Comparison of ENCODE assay signal across 8 cellular contexts in the genomic region with DNA sequence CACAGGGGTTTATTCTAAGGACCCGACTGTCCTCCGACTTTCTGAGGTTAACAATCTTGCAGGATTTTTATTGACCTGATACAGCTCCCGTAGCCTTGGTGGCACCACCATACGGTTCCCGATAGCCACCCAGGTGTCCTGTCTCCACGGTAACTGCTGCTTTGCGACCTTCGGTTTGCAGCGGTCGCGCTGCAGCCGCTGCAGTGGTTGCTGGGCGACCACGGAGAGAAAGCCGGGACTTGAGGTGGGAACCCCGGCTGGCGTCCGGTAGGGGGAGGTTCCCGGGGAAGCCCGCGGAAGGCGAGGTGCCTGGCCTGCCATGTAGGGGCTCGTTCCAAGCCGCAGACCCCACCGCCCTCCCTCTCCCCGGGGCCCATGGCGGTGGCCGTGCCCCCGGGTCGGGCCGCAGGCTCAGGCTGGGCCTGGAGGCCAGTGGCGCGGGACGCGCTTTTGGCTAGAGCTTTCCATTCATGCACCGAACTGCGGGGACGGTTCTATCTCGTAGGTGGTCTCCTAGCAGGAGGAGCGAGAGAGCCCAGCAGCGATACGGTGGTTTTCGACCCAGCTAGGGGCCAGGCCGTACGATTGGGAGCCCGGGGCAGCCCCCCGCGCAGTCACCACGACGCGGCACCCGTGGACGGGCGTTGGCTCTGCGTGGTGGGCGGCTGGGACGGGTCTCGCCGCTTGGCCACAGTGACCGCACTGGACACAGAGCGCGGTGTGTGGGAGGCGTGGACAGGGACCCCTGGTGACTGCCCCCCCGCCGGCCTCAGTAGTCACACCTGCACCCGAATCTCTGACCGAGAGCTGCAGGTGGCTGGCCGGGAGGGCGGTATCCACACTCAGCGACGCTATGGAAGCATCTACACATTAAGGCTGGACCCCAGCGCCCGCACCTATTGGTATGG.
A peak's percentile ranks its signal among the peaks of the same experiment; 100 is the strongest.
DNase-seq lines count a peak whose midpoint lies in the region; TF ChIP-seq lines count a peak whose summit lies in the region.

TSS of gene KLHDC9 (plus strand) at position 201 of the 908 bp plus-strand sequence. CDS start at position 376, 175 bp downstream.

- peak within 1 kb of the TSS; percentile 49 for H3K4me3 ChIP-seq in HFF-Myc (replicated peaks; ENCODE audit: low read depth, low read length)

- TF ChIP-seq CTCF in GM10266 (IDR thresholded peaks at IDR 0.05; ENCODE audit: control insufficient read depth, insufficient read depth, low read depth, missing control alignments), result no peak
- no peak for TF ChIP-seq CTCF in HFF-Myc (IDR thresholded peaks at IDR 0.05; ENCODE audit: low read depth, low read length, missing control alignments)

- H3K27ac ChIP-seq in cingulate gyrus (ENCODE audit: low read depth, low read length), result peak within 1 kb of the TSS; percentile 78

- DNase-seq in GM10266 (ENCODE audit: extremely low spot score), result peak; percentile 96
- no peak for DNase-seq in HFF-Myc (ENCODE audit: extremely low read depth, low read depth)
- DNase-seq in NCI-H1694 (lab: John Stamatoyannopoulos, UW), result peak; percentile 81
- DNase-seq in activated CD4-positive, alpha-beta T cell treated with anti-CD3 and anti-CD28 coated beads for 48 hours, result peak; percentile 82
- DNase-seq in kidney tubule cell (ENCODE audit: low spot score), result peak; percentile 94
- DNase-seq in stimulated activated CD4-positive, alpha-beta T cell treated with anti-CD3 and anti-CD28 coated beads, Interleukin-1b, Interleukin-23, amount 100 ng/mL, for 48 hours, result peak; percentile 79
- DNase-seq in HPDE6-E6E7 (ENCODE audit: extremely low spot score), result no peak

Comparison
In these comparisons a context has a peak if more than half of its experiments do, and no peak if none do; other contexts are left out.
1. DNase-seq: peak in GM10266 (single experiment), NCI-H1694 (single experiment), activated CD4-positive, alpha-beta T cell treated with anti-CD3 and anti-CD28 coated beads for 48 hours (single experiment), kidney tubule cell (single experiment) and stimulated activated CD4-positive, alpha-beta T cell treated with anti-CD3 and anti-CD28 coated beads, Interleukin-1b, Interleukin-23, amount 100 ng/mL, for 48 hours (single experiment); none in HFF-Myc (single experiment) and HPDE6-E6E7 (single experiment).